8 cellular contexts compared by ENCODE assay signal in the genomic region with DNA sequence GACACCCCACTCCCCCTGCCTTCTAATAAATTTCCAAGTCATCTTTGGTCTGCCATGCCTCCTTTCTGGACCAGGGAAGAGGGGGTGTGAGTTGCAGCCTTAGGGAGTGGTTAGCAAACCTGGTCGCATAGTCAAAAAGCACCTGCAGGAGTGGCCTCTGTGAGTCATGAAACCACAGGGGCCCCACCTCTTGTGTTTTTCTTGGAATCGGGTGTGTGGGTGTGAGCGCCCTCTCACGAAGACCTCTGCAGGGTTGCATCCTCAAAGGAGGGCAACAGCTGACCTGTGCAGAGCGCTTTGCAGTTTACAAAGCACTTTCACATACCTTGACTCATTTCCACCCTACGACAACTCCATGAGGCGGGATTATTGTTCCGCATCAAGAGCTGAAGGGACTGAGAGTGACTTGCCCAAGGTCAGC. TPM values are rescaled to one million over a fixed set of nuclear protein-coding genes. Genes with fewer than 3 reads are reported as not detected.
DNase-seq lines count a peak whose midpoint lies in the region; ATAC-seq, FAIRE-seq and TF ChIP-seq lines count a peak whose summit lies in the region.

No MANE protein-coding gene starts in this region.

- no peak overlapping the region for H3K4me3 ChIP-seq in psoas muscle

- DNase-seq in GM12892 (ENCODE audit: insufficient read length) (no peak), activated T-cell treated with anti-CD3 and anti-CD28 coated beads for 4 hours (peak; percentile 78), psoas muscle (no peak), hippocampal formation (lab: John Stamatoyannopoulos, UW) (no peak), NCI-H1694 (lab: John Stamatoyannopoulos, UW) (no peak), GM19238 (ENCODE audit: insufficient read length, low spot score) (no peak)
- DNase-seq in stimulated activated CD4-positive, alpha-beta T cell treated with anti-CD3 and anti-CD28 coated beads, Interleukin-12 subunit alpha, Interleukin-12 subunit beta, amount 100 ng/mL, for 4 hours = peak; percentile 75

- TF ChIP-seq CTCF in psoas muscle (IDR thresholded peaks at IDR 0.05) = no peak

- ATAC-seq in HG03432 (IDR thresholded peaks at IDR 0.05; ENCODE audit: unreplicated experiment) (peak; percentile 71), psoas muscle (no peak)

- WGBS in psoas muscle, 3 donors = 85 to 94% (median 86%) methylated on average over 8 of the region's 8 CpGs

- no peak for TF ChIP-seq POLR2A in GM12892 (IDR thresholded peaks at IDR 0.05; ENCODE audit: low read depth, low read length)

- peaks cover 0 to 8% (median 4%) of the 10 kb centered on the region in 3 donors for H3K27me3 ChIP-seq in psoas muscle (ENCODE audit: insufficient read depth in 3 of 3, low read length in 2 of 3)

- no peaks in the 10 kb centered on the region for H3K36me3 ChIP-seq in psoas muscle (ENCODE audit: insufficient read depth in 1 of 2, low read depth in 1 of 2)

- FAIRE-seq in GM12892 (lab: Jason Lieb, UNC) = peak; percentile 90

- H3K4me1 ChIP-seq in psoas muscle = no peaks in the 10 kb centered on the region

- H3K27ac ChIP-seq in psoas muscle = no peak overlapping the region

- no peaks in the 10 kb centered on the region for H3K9me3 ChIP-seq in psoas muscle

- intact Hi-C loops in psoas muscle (cut with DNase I) = no loop called here

RNA-seq across cellular contexts. Expression of a gene that starts 36.8 kb away (rescaled TPM):
- not detected for polyA plus RNA-seq in GM12892 (2012; ENCODE audit: missing spikeins)
- not detected for total RNA-seq in psoas muscle
- not detected for polyA plus RNA-seq in psoas muscle

Comparison
In these comparisons a context has a peak if more than half of its experiments do, and no peak if none do; other contexts are left out.
1. DNase-seq: peak in activated T-cell treated with anti-CD3 and anti-CD28 coated beads for 4 hours (single experiment) and stimulated activated CD4-positive, alpha-beta T cell treated with anti-CD3 and anti-CD28 coated beads, Interleukin-12 subunit alpha, Interleukin-12 subunit beta, amount 100 ng/mL, for 4 hours (single experiment); none in GM12892 (single experiment), psoas muscle (0 of 2), hippocampal formation (0 of 2), NCI-H1694 (single experiment) and GM19238 (single experiment).